ENCODE assay signal across 10 cellular contexts in genomic region chr11:19635332-19635731, GRCh38.
"Had no signal": no experiment of that assay in that cellular context is flagged by ENCODE, and none has a peak within 500 bp of the region (broad histone marks: within the 10 kb centered on the region; RNA-seq: fewer than 3 reads in every experiment).

No MANE protein-coding gene starts in this region.

- H2AFZ ChIP-seq: GM23338 had no signal

- DNase-seq: H9, HCEC 1CT, HFFc6, IMR-90, KBM-7 had no signal

- H3K4me2 ChIP-seq: GM23338, KMS-11 had no signal

- FAIRE-seq: H1, H54 had no signal

- H3K4me1 Mint-ChIP-seq: GM23338, H9 had no signal

- H3K9me3 Mint-ChIP-seq: GM23338 had no signal

- ATAC-seq: GM23338 had no signal

- H3K4me3 ChIP-seq: GM23338 had no signal

- H3K27ac ChIP-seq: HL-60, KMS-11 had no signal

- H3K27ac Mint-ChIP-seq: GM23338, H9, HFFc6 had no signal

- H3K9ac ChIP-seq: KMS-11 had no signal

- H3K4me3 Mint-ChIP-seq: GM23338, H9, HFFc6 had no signal
